11 cellular contexts compared by ENCODE assay signal in genomic region chr5:160923927-160924705, GRCh38.
DNase-seq lines count a peak whose midpoint lies in the region; ATAC-seq and TF ChIP-seq lines count a peak whose summit lies in the region.
"Had no signal": no experiment of that assay in that cellular context is flagged by ENCODE, and none has a peak within 500 bp of the region (broad histone marks: within the 10 kb centered on the region; RNA-seq: fewer than 3 reads in every experiment).

No MANE protein-coding gene starts in this region.

- CTCF ChIA-PET in PC-3 (lab: Charles Lee) = no interaction called here

- H3K4me1 ChIP-seq in HUES48 (ENCODE audit: control insufficient read depth, insufficient read depth, low read length) = peaks cover 21% of the 10 kb centered on the region
- no peaks in the 10 kb centered on the region for H3K4me1 ChIP-seq in PC-3 (ENCODE audit: insufficient read depth, low read length)
- H3K4me1 ChIP-seq in thyroid gland = peaks cover 5 to 13% of the 10 kb centered on the region in 2 donors

- H4K20me1 ChIP-seq in PC-3 (ENCODE audit: low read length) = no peaks in the 10 kb centered on the region

- TF ChIP-seq POLR2A in thyroid gland (IDR thresholded peaks at IDR 0.05) = no peak

- H3F3A ChIP-seq in PC-3 (ENCODE audit: low read length, unreplicated experiment) = no peaks in the 10 kb centered on the region

- no peaks in the 10 kb centered on the region for H3K9me3 Mint-ChIP-seq in activated T-helper 2 cell treated with anti-CD3 and anti-CD28 coated beads, Interferon-gamma antibody, Interleukin-2, Interleukin-4, amounts not matched to agents 10 μg/mL and 5 μg/mL and 100 μg/mL, durations not matched to agents 14 hours and 24 hours and 36 hours
- H3K9me3 Mint-ChIP-seq: activated naive CD4-positive, alpha-beta T cell treated with anti-CD3 and anti-CD28 coated beads, Interleukin-2, amount 50 U/mL, for 24 hours; CD8-positive, alpha-beta memory T cell had no signal

- POLR2A ChIA-PET in PC-3 (lab: Charles Lee; ENCODE audit: unreplicated experiment) = no interaction called here

- H3K27ac Mint-ChIP-seq in activated T-helper 2 cell treated with anti-CD3 and anti-CD28 coated beads, Interferon-gamma antibody, Interleukin-2, Interleukin-4, amounts not matched to agents 10 μg/mL and 5 μg/mL and 100 μg/mL, durations not matched to agents 14 hours and 24 hours and 36 hours = no peak overlapping the region
- H3K27ac Mint-ChIP-seq: activated naive CD4-positive, alpha-beta T cell treated with anti-CD3 and anti-CD28 coated beads, Interleukin-2, amount 50 U/mL, for 24 hours; CD8-positive, alpha-beta memory T cell; naive thymus-derived CD8-positive, alpha-beta T cell had no signal

- H3K4me1 Mint-ChIP-seq in activated T-helper 2 cell treated with anti-CD3 and anti-CD28 coated beads, Interferon-gamma antibody, Interleukin-2, Interleukin-4, amounts not matched to agents 10 μg/mL and 5 μg/mL and 100 μg/mL, durations not matched to agents 14 hours and 24 hours and 36 hours (ENCODE audit: low read depth) = no peaks in the 10 kb centered on the region
- H3K4me1 Mint-ChIP-seq: activated naive CD4-positive, alpha-beta T cell treated with anti-CD3 and anti-CD28 coated beads, Interleukin-2, amount 50 U/mL, for 24 hours; CD8-positive, alpha-beta memory T cell; naive thymus-derived CD8-positive, alpha-beta T cell had no signal

- no peaks in the 10 kb centered on the region for H3K36me3 Mint-ChIP-seq in activated T-helper 2 cell treated with anti-CD3 and anti-CD28 coated beads, Interferon-gamma antibody, Interleukin-2, Interleukin-4, amounts not matched to agents 10 μg/mL and 5 μg/mL and 100 μg/mL, durations not matched to agents 14 hours and 24 hours and 36 hours (ENCODE audit: low read depth)
- H3K36me3 Mint-ChIP-seq: activated naive CD4-positive, alpha-beta T cell treated with anti-CD3 and anti-CD28 coated beads, Interleukin-2, amount 50 U/mL, for 24 hours; CD8-positive, alpha-beta memory T cell; naive thymus-derived CD8-positive, alpha-beta T cell had no signal

- no peaks in the 10 kb centered on the region for H3K79me2 ChIP-seq in PC-3 (ENCODE audit: low read length)

- TF ChIP-seq CTCF in PC-3 (conservative IDR thresholded peaks at IDR 0.05; ENCODE audit: low read depth, low read length) (no peak), thyroid gland (IDR thresholded peaks at IDR 0.05) (no peak)

- ATAC-seq in PC-3 (no peak), GM18511 (IDR thresholded peaks at IDR 0.05; ENCODE audit: unreplicated experiment) (no peak)
- ATAC-seq: naive thymus-derived CD8-positive, alpha-beta T cell had no signal

- H3K4me3 ChIP-seq in HUES48 (ENCODE audit: low read depth, low read length) (no peak overlapping the region), PC-3 (ENCODE audit: low read length) (no peak overlapping the region), thyroid gland (replicated peaks in 1 of 3) (no peak overlapping the region)

- H3K27me3 ChIP-seq in HUES48 (ENCODE audit: control insufficient read depth, insufficient read depth, low read length) (no peaks in the 10 kb centered on the region), PC-3 (ENCODE audit: low read length) (no peaks in the 10 kb centered on the region), thyroid gland (no peaks in the 10 kb centered on the region)

- H3K9me3 ChIP-seq in HUES48 (ENCODE audit: control insufficient read depth, insufficient read depth, low read length) (no peaks in the 10 kb centered on the region), PC-3 (ENCODE audit: low read length) (no peaks in the 10 kb centered on the region), thyroid gland (no peaks in the 10 kb centered on the region)

- H3K27me3 Mint-ChIP-seq in activated T-helper 2 cell treated with anti-CD3 and anti-CD28 coated beads, Interferon-gamma antibody, Interleukin-2, Interleukin-4, amounts not matched to agents 10 μg/mL and 5 μg/mL and 100 μg/mL, durations not matched to agents 14 hours and 24 hours and 36 hours (ENCODE audit: low read depth) = no peaks in the 10 kb centered on the region
- H3K27me3 Mint-ChIP-seq: activated naive CD4-positive, alpha-beta T cell treated with anti-CD3 and anti-CD28 coated beads, Interleukin-2, amount 50 U/mL, for 24 hours had no signal

- BruUV-seq in PC-3 (replicated peaks; lab: Mats Ljungman, UMichigan) = no TSS peak

- H3K4me3 Mint-ChIP-seq in activated T-helper 2 cell treated with anti-CD3 and anti-CD28 coated beads, Interferon-gamma antibody, Interleukin-2, Interleukin-4, amounts not matched to agents 10 μg/mL and 5 μg/mL and 100 μg/mL, durations not matched to agents 14 hours and 24 hours and 36 hours (ENCODE audit: low read depth) = no peak overlapping the region
- H3K4me3 Mint-ChIP-seq: activated naive CD4-positive, alpha-beta T cell treated with anti-CD3 and anti-CD28 coated beads, Interleukin-2, amount 50 U/mL, for 24 hours; CD8-positive, alpha-beta memory T cell; naive thymus-derived CD8-positive, alpha-beta T cell had no signal

- 61 to 68% methylated on average over 6 of the region's 6 CpGs for WGBS in thyroid gland, 2 donors

- H3K27ac ChIP-seq in HUES48 (ENCODE audit: low read depth, low read length) (peak overlapping the region; percentile 31), PC-3 (ENCODE audit: low read length) (no peak overlapping the region), thyroid gland (peak overlapping the region in 1 of 3 donors; percentile 1)

- H3K9ac ChIP-seq in HUES48 (ENCODE audit: low read depth, low read length) (no peak overlapping the region), PC-3 (ENCODE audit: low read length) (no peak overlapping the region)

- H3K4me2 ChIP-seq in PC-3 (ENCODE audit: low read length) = no peak overlapping the region

- DNase-seq in PC-3 (peak; percentile 34), left kidney (ENCODE audit: low read depth, low spot score) (peak; percentile 86), thyroid gland (peak; percentile 84 to 85)
- no peak for DNase-seq in activated naive CD4-positive, alpha-beta T cell treated with anti-CD3 and anti-CD28 coated beads, Interleukin-2, amount 50 U/mL, for 16 hours
- DNase-seq in activated T-helper 2 cell treated with anti-CD3 and anti-CD28 coated beads, Interferon-gamma antibody, Interleukin-2, Interleukin-4, amounts not matched to agents 10 μg/mL and 5 μg/mL and 100 μg/mL, durations not matched to agents 14 hours and 24 hours and 36 hours (ENCODE audit: low spot score) = no peak
- DNase-seq: CD8-positive, alpha-beta memory T cell; naive thymus-derived CD8-positive, alpha-beta T cell; NCI-H2081 had no signal

- no peak overlapping the region for H2AFZ ChIP-seq in PC-3 (ENCODE audit: low read length)

- intact Hi-C loops in PC-3 (cut with micrococcal nuclease) = no loop called here
- intact Hi-C loops in thyroid gland (cut with DNase I) = no loop called here
- intact Hi-C loops in activated T-helper 2 cell treated with anti-CD3 and anti-CD28 coated beads, Interferon-gamma antibody, Interleukin-2, Interleukin-4, amounts not matched to agents 10 μg/mL and 5 μg/mL and 100 μg/mL, durations not matched to agents 14 hours and 24 hours and 36 hours (cut with micrococcal nuclease) = no loop called here

- no peaks in the 10 kb centered on the region for H3K9me2 ChIP-seq in PC-3 (replicated peaks; ENCODE audit: low read length)

- no peaks in the 10 kb centered on the region for H3K36me3 ChIP-seq in HUES48 (ENCODE audit: control insufficient read depth, insufficient read depth, low read length)
- H3K36me3 ChIP-seq in PC-3 (ENCODE audit: low read depth, low read length) = no peaks in the 10 kb centered on the region; the same call in 1 of the 2 replicates
- no peaks in the 10 kb centered on the region for H3K36me3 ChIP-seq in thyroid gland

Comparison
In these comparisons a context has a peak if more than half of its experiments do, and no peak if none do; other contexts are left out.
1. DNase-seq: peak in PC-3 (single experiment), left kidney (single experiment) and thyroid gland (2 of 2); none in activated naive CD4-positive, alpha-beta T cell treated with anti-CD3 and anti-CD28 coated beads, Interleukin-2, amount 50 U/mL, for 16 hours (single experiment) and activated T-helper 2 cell treated with anti-CD3 and anti-CD28 coated beads, Interferon-gamma antibody, Interleukin-2, Interleukin-4, amounts not matched to agents 10 μg/mL and 5 μg/mL and 100 μg/mL, durations not matched to agents 14 hours and 24 hours and 36 hours (single experiment).